In genomic region chr20:13392391-13392790, GRCh38 we compare ENCODE assay signal across 9 cellular contexts.
"Had no signal": no experiment of that assay in that cellular context is flagged by ENCODE, and none has a peak within 500 bp of the region (broad histone marks: within the 10 kb centered on the region; RNA-seq: fewer than 3 reads in every experiment).

No MANE protein-coding gene starts in this region.

- DNase-seq: H9, HCEC 1CT, IMR-90, KG1 had no signal

- FAIRE-seq: H1, H54, HTR-8/SVneo, K562 had no signal

- ATAC-seq: GM23338, K562 had no signal

- H3K4me2 ChIP-seq: GM23338 had no signal

- H3K4me3 ChIP-seq: GM23338, K562 had no signal

- H2AFZ ChIP-seq: GM23338 had no signal
